Comparison of ENCODE assay signal across 8 cellular contexts in the genomic region with DNA sequence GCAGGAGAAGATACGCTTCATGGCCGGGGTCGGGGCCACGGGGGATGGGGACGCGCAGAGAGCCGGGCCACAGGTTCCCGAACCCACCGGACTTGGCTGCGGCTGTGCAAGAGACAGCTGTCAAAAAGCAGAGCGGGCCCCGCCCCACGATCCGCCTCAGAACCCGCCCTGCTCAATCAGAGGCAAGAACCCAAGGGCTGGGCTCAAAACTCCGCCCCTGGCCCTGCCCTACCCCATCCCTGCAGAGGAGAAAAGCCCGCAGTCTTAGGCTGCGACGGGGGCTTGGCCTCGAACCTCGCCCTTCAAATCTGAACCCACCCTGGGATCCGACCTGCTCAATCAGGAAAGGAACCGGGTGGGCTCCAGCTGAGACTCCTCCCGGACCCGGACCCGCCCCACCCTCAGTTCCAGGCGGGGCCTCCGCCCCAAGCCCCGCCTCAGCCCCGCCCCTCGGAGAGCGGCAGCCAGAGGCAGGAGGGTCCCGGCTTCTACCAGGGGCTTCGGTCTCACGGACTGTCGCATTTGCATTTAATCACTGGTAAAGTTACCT. TPM values are rescaled to one million over a fixed set of nuclear protein-coding genes. Genes with fewer than 3 reads are reported as not detected.
DNase-seq lines count a peak whose midpoint lies in the region; ATAC-seq, FAIRE-seq and TF ChIP-seq lines count a peak whose summit lies in the region.

A gene with protein sequence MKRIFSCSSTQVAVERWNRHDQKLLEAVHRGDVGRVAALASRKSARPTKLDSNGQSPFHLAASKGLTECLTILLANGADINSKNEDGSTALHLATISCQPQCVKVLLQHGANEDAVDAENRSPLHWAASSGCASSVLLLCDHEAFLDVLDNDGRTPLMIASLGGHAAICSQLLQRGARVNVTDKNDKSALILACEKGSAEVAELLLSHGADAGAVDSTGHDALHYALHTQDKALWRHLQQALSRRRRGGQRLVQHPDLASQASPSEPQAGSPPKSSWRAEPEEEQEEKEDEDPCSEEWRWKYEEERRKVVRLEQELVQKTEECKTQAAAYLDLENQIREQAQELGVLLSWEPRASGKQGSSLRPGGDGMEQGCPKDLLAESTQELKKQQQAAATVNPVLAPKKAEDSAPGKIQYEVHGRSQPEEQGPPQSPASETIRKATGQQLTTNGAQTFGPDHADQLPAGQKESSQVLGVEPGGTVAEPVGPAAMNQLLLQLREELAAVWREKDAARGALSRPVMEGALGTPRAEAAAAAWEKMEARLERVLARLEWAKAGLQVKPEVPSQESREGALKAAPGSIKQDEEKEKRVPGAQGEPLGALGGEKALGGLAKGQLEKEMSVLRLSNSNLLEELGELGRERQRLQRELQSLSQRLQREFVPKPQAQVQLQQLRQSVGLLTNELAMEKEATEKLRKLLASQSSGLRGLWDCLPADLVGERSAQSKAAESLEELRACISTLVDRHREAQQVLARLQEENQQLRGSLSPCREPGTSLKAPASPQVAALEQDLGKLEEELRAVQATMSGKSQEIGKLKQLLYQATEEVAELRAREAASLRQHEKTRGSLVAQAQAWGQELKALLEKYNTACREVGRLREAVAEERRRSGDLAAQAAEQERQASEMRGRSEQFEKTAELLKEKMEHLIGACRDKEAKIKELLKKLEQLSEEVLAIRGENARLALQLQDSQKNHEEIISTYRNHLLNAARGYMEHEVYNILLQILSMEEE (minus strand): TSS at position 129 of the 550 bp plus-strand sequence. CDS start 108 bp downstream, at position 21.

- FAIRE-seq in endothelial cell of umbilical vein (lab: Jason Lieb, UNC): peak; percentile 64

- DNase-seq in COLO668 (lab: John Stamatoyannopoulos, UW; ENCODE audit: unreplicated experiment): peak; percentile 91
- DNase-seq in HT-29 (ENCODE audit: low spot score): peak; percentile 77
- peak; percentile 63 for DNase-seq in NOMO-1 treated with DMSO at 0.1 percent for 48 hours (lab: John Stamatoyannopoulos, UW; ENCODE audit: unreplicated experiment)
- peak; percentile 87 for DNase-seq in activated CD8-positive, alpha-beta memory T cell treated with anti-CD3 and anti-CD28 coated beads, Interleukin-2, amount 50 U/mL, for 4 hours
- peak; percentile 80 for DNase-seq in endothelial cell of umbilical vein (ENCODE audit: low read depth, low spot score)
- peak; percentile 60 for DNase-seq in middle frontal gyrus (ENCODE audit: extremely low spot score, low spot score)
- peak; percentile 66 for DNase-seq in stimulated activated CD8-positive, alpha-beta memory T cell treated with anti-CD3 and anti-CD28 coated beads, Interleukin-15, amount 100 ng/mL, for 24 hours (ENCODE audit: low read depth)

- no peak for TF ChIP-seq CTCF in endothelial cell of umbilical vein (IDR thresholded peaks at IDR 0.05; ENCODE audit: extremely low read depth in 1 of 2, insufficient read depth in 1 of 2, low read depth in 1 of 2, low read length in 2 of 2)

- H3K27me3 ChIP-seq in endothelial cell of umbilical vein (ENCODE audit: control insufficient read depth in 2 of 2, insufficient read depth in 2 of 2, low read length in 2 of 2): no peaks in the 10 kb centered on the region

- CTCF ChIA-PET in endothelial cell of umbilical vein (lab: Charles Lee): interaction anchor here (1.0 to 8.9 kb wide), 8 partner anchors 10 to 39 kb away, joined by 3 to 152 read pairs (median 12); a partner anchor contains a TSS

- dilution Hi-C loops in endothelial cell of umbilical vein (cut with MboI; ENCODE audit: extremely low pct_ligation_motif_present, low sequenced_read_pairs): no loop called here

- peak within 1 kb of the TSS; percentile 64 to 94 (median 68) for H3K4me3 ChIP-seq in endothelial cell of umbilical vein (replicated peaks in 1 of 3; ENCODE audit: insufficient read depth in 1 of 3, low read depth in 1 of 3, low read length in 3 of 3)

- H3K36me3 ChIP-seq in endothelial cell of umbilical vein (ENCODE audit: control insufficient read depth in 2 of 2, extremely low read depth in 1 of 2, insufficient read depth in 2 of 2, low read length in 2 of 2): no peaks in the 10 kb centered on the region

- intact Hi-C loops in endothelial cell of umbilical vein (cut with micrococcal nuclease): loop anchor here (1.0 kb wide), 1 partner anchor 27 kb away; a partner anchor contains a TSS

- H4K20me1 ChIP-seq in endothelial cell of umbilical vein (replicated peaks; ENCODE audit: control insufficient read depth, extremely low read depth, insufficient read depth, low read length): no peaks in the 10 kb centered on the region

- no peaks in the 10 kb centered on the region for H3K9me1 ChIP-seq in endothelial cell of umbilical vein (replicated peaks; ENCODE audit: control insufficient read depth, extremely low read depth, insufficient read depth, low read length)

- H3K27ac ChIP-seq in endothelial cell of umbilical vein (ENCODE audit: insufficient read depth, low read depth, low read length): no peak within 1 kb of the TSS

- peak within 1 kb of the TSS; percentile 26 for H3K9ac ChIP-seq in endothelial cell of umbilical vein (replicated peaks; ENCODE audit: extremely low read depth, insufficient read depth, low read length)

- peak within 1 kb of the TSS; percentile 99 for H2AFZ ChIP-seq in endothelial cell of umbilical vein (ENCODE audit: low read depth, low read length)

- H3K9me3 ChIP-seq in endothelial cell of umbilical vein (replicated peaks; ENCODE audit: control insufficient read depth, insufficient read depth, low read length): no peaks in the 10 kb centered on the region

- no peak for TF ChIP-seq POLR2A in endothelial cell of umbilical vein (IDR thresholded peaks at IDR 0.05; ENCODE audit: low read depth, low read length)

- ATAC-seq in GM21390 (IDR thresholded peaks at IDR 0.05; ENCODE audit: unreplicated experiment): peak; percentile 99

- POLR2A ChIA-PET in endothelial cell of umbilical vein (lab: Charles Lee): interaction anchor here (1.0 kb wide), 1 partner anchor 26 kb away, joined by 5 read pairs; no protein-coding TSS in a partner anchor

- peak within 1 kb of the TSS; percentile 69 for H3K4me2 ChIP-seq in endothelial cell of umbilical vein (ENCODE audit: insufficient read depth, low read length)

- BruUV-seq in endothelial cell of umbilical vein (replicated peaks; lab: Mats Ljungman, UMichigan): no TSS peak

- peaks cover 23% of the 10 kb centered on the region for H3K4me1 ChIP-seq in endothelial cell of umbilical vein (ENCODE audit: control insufficient read depth, extremely low read depth, insufficient read depth, low read length)

- no peaks in the 10 kb centered on the region for H3K79me2 ChIP-seq in endothelial cell of umbilical vein (ENCODE audit: control insufficient read depth, insufficient read depth, low read length)

TF ChIP-seq in endothelial cell of umbilical vein, 7 proteins besides CTCF, POLR2A, EP300 and RAD21:
- no peak for TF ChIP-seq FOS (IDR thresholded peaks at IDR 0.05; ENCODE audit: borderline replicate concordance, insufficient read depth, low read length)
- TF ChIP-seq, protein P1, sequence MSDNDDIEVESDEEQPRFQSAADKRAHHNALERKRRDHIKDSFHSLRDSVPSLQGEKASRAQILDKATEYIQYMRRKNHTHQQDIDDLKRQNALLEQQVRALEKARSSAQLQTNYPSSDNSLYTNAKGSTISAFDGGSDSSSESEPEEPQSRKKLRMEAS (IDR thresholded peaks at IDR 0.05; ENCODE audit: insufficient read depth, insufficient read length): no peak
- TF ChIP-seq EZH2 (IDR thresholded peaks at IDR 0.05; ENCODE audit: borderline replicate concordance, low read depth, low read length, severe bottlenecking): no peak
- no peak for TF ChIP-seq JUN (IDR thresholded peaks at IDR 0.05; ENCODE audit: borderline replicate concordance, insufficient read depth, insufficient read length, low read depth)
- no peak for TF ChIP-seq MYC (IDR thresholded peaks at IDR 0.05; ENCODE audit: low read depth, low read length)
- no peak for TF ChIP-seq GATA2 (IDR thresholded peaks at IDR 0.05; ENCODE audit: insufficient read depth, insufficient read length, low read depth, low read length)
- TF ChIP-seq POLR2AphosphoS5 (IDR thresholded peaks at IDR 0.05; ENCODE audit: insufficient read depth, low read depth, low read length): no peak

RNA-seq across cellular contexts. Expression of the gene that starts here (rescaled TPM):
- 0.29 and 0.46 TPM in 2 replicates for total RNA-seq in HT-29 (2014; rRNA removed; shearing (Covaris generic))
- 0.14 and 0.20 TPM in 2 replicates for total RNA-seq in endothelial cell of umbilical vein
- 0.10 and 0.15 TPM in 2 replicates for polyA plus RNA-seq in endothelial cell of umbilical vein
- 0.13 TPM in 2 replicates for polyA plus RNA-seq in endothelial cell of umbilical vein (2011; cell fraction: cytosol; rRNA removed)
- polyA plus RNA-seq in endothelial cell of umbilical vein (2011; cell fraction: nucleus; rRNA removed): 0.21 and 0.45 TPM in 2 replicates
- 0.20 and 0.35 TPM in 2 replicates for polyA plus RNA-seq in endothelial cell of umbilical vein (2012)
- polyA minus RNA-seq in endothelial cell of umbilical vein: 0.19 TPM in 1 of 2 replicates, not detected in the other
- polyA minus RNA-seq in endothelial cell of umbilical vein (2011; cell fraction: cytosol; rRNA and poly(A)+ RNA removed): not detected
- 0.10 TPM in 1 of 2 replicates, not detected in the other for polyA minus RNA-seq in endothelial cell of umbilical vein (2011; cell fraction: nucleus; rRNA and poly(A)+ RNA removed)

Comparison
In these comparisons a context has a peak if more than half of its experiments do, and no peak if none do; other contexts are left out.
1. Peak in DNase-seq in HT-29; RNA of the gene not detected or under 1 TPM.
2. Peak in DNase-seq, H3K4me3 ChIP-seq, H3K9ac ChIP-seq and H3K4me2 ChIP-seq in endothelial cell of umbilical vein; RNA of the gene not detected or under 1 TPM.